Comparison of ENCODE assay signal across 1 cellular context in genomic region chr3:42130329-42131070, GRCh38.
A peak's percentile ranks its signal among the peaks of the same experiment; 100 is the strongest.
TF ChIP-seq lines count a peak whose summit lies in the region.

No MANE protein-coding gene starts in this region.

TF ChIP-seq in HepG2, 621 proteins besides CTCF, POLR2A, EP300 and RAD21 (continued from another document and continues in another):
- TF ChIP-seq GLMP (CRISPR knock-in tag; IDR thresholded peaks at IDR 0.05; ENCODE audit: borderline replicate concordance) (no peak), ZNF558 (CRISPR knock-in tag; IDR thresholded peaks at IDR 0.05; ENCODE audit: borderline replicate concordance) (0 out of 2 replicates have a peak, but pooled peaks have one; percentile 8), RCOR2 (CRISPR knock-in tag; IDR thresholded peaks at IDR 0.05) (peak; percentile 59; the same call in 1 of the 2 replicates), NPAS2 (CRISPR knock-in tag; IDR thresholded peaks at IDR 0.05; ENCODE audit: borderline replicate concordance) (no peak), HOXA5 (CRISPR knock-in tag; IDR thresholded peaks at IDR 0.05) (no peak), ZFP41 (CRISPR knock-in tag; IDR thresholded peaks at IDR 0.05; ENCODE audit: borderline replicate concordance) (no peak), GABPA (IDR thresholded peaks at IDR 0.05; ENCODE audit: low read depth, low read length) (no peak), GABPA (CRISPR knock-in tag; IDR thresholded peaks at IDR 0.05; ENCODE audit: low read depth) (peak; percentile 61; the same call in 1 of the 2 replicates), ISX (CRISPR knock-in tag; conservative IDR thresholded peaks at IDR 0.05) (no peak), ZNF280B (CRISPR knock-in tag; IDR thresholded peaks at IDR 0.05; ENCODE audit: borderline replicate concordance) (no peak), CHCHD3 (CRISPR knock-in tag; IDR thresholded peaks at IDR 0.05) (no peak), SP5 (CRISPR knock-in tag; IDR thresholded peaks at IDR 0.05; ENCODE audit: borderline replicate concordance, low read depth) (peak; percentile 66; the same call in 1 of the 2 replicates), ZNF331 (CRISPR knock-in tag; IDR thresholded peaks at IDR 0.05) (peak; percentile 64), ZNF609 (CRISPR knock-in tag; IDR thresholded peaks at IDR 0.05; ENCODE audit: borderline replicate concordance) (peak; percentile 97), ZNF775 (CRISPR knock-in tag; IDR thresholded peaks at IDR 0.05; ENCODE audit: borderline replicate concordance) (no peak), TBP (CRISPR knock-in tag; IDR thresholded peaks at IDR 0.05) (no peak), ZNF678 (CRISPR knock-in tag; IDR thresholded peaks at IDR 0.05) (peak; percentile 71; the same call in 1 of the 2 replicates), JDP2 (CRISPR knock-in tag; IDR thresholded peaks at IDR 0.05; ENCODE audit: borderline replicate concordance) (no peak; the same call in 1 of the 2 replicates), EEA1 (CRISPR knock-in tag; IDR thresholded peaks at IDR 0.05; ENCODE audit: borderline replicate concordance) (no peak), ZNF503 (CRISPR knock-in tag; IDR thresholded peaks at IDR 0.05) (peak; percentile 97), ZNF572 (CRISPR knock-in tag; IDR thresholded peaks at IDR 0.05) (no peak), CSRNP2 (CRISPR knock-in tag; conservative IDR thresholded peaks at IDR 0.05; ENCODE audit: low read depth) (no peak), IKZF1 (IDR thresholded peaks at IDR 0.05) (no peak), NR2F1 (CRISPR knock-in tag; IDR thresholded peaks at IDR 0.05) (peak; percentile 52 to 85; a peak in 3 of 4 replicates), PLSCR1 (CRISPR knock-in tag; IDR thresholded peaks at IDR 0.05; ENCODE audit: borderline replicate concordance) (no peak), ZBTB7B (CRISPR knock-in tag; IDR thresholded peaks at IDR 0.05) (peak; percentile 97), ATF1 (CRISPR knock-in tag; IDR thresholded peaks at IDR 0.05) (peak; percentile 82), ZNF143 (CRISPR knock-in tag; IDR thresholded peaks at IDR 0.05) (no peak), ZNF672 (CRISPR knock-in tag; IDR thresholded peaks at IDR 0.05) (no peak), ZNF12 (CRISPR knock-in tag; IDR thresholded peaks at IDR 0.05) (peak; percentile 36), TOE1 (CRISPR knock-in tag; IDR thresholded peaks at IDR 0.05) (peak; percentile 46; the same call in 1 of the 2 replicates), SP4 (CRISPR knock-in tag; IDR thresholded peaks at IDR 0.05) (no peak; the same call in 1 of the 2 replicates), ZNF350 (CRISPR knock-in tag; IDR thresholded peaks at IDR 0.05; ENCODE audit: borderline replicate concordance, low read depth) (peak; percentile 57; the same call in 1 of the 2 replicates), MYNN (CRISPR knock-in tag; IDR thresholded peaks at IDR 0.05; ENCODE audit: low read depth) (no peak), PRDM15 (CRISPR knock-in tag; IDR thresholded peaks at IDR 0.05) (no peak), HMG20A (CRISPR knock-in tag; IDR thresholded peaks at IDR 0.05; ENCODE audit: borderline replicate concordance) (peak; percentile 97), ZNF530 (CRISPR knock-in tag; IDR thresholded peaks at IDR 0.05; ENCODE audit: low read depth) (no peak), IRF2 (CRISPR knock-in tag; IDR thresholded peaks at IDR 0.05) (0 out of 2 replicates have a peak, but pooled peaks have one; percentile 19)
- TF ChIP-seq, protein P1, sequence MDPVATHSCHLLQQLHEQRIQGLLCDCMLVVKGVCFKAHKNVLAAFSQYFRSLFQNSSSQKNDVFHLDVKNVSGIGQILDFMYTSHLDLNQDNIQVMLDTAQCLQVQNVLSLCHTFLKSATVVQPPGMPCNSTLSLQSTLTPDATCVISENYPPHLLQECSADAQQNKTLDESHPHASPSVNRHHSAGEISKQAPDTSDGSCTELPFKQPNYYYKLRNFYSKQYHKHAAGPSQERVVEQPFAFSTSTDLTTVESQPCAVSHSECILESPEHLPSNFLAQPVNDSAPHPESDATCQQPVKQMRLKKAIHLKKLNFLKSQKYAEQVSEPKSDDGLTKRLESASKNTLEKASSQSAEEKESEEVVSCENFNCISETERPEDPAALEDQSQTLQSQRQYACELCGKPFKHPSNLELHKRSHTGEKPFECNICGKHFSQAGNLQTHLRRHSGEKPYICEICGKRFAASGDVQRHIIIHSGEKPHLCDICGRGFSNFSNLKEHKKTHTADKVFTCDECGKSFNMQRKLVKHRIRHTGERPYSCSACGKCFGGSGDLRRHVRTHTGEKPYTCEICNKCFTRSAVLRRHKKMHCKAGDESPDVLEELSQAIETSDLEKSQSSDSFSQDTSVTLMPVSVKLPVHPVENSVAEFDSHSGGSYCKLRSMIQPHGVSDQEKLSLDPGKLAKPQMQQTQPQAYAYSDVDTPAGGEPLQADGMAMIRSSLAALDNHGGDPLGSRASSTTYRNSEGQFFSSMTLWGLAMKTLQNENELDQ (CRISPR knock-in tag; IDR thresholded peaks at IDR 0.05; ENCODE audit: borderline replicate concordance) = no peak
- TF ChIP-seq, protein P2, sequence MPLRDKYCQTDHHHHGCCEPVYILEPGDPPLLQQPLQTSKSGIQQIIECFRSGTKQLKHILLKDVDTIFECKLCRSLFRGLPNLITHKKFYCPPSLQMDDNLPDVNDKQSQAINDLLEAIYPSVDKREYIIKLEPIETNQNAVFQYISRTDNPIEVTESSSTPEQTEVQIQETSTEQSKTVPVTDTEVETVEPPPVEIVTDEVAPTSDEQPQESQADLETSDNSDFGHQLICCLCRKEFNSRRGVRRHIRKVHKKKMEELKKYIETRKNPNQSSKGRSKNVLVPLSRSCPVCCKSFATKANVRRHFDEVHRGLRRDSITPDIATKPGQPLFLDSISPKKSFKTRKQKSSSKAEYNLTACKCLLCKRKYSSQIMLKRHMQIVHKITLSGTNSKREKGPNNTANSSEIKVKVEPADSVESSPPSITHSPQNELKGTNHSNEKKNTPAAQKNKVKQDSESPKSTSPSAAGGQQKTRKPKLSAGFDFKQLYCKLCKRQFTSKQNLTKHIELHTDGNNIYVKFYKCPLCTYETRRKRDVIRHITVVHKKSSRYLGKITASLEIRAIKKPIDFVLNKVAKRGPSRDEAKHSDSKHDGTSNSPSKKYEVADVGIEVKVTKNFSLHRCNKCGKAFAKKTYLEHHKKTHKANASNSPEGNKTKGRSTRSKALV (CRISPR knock-in tag; IDR thresholded peaks at IDR 0.05) = no peak
